8 cellular contexts compared by ENCODE assay signal in the genomic region with DNA sequence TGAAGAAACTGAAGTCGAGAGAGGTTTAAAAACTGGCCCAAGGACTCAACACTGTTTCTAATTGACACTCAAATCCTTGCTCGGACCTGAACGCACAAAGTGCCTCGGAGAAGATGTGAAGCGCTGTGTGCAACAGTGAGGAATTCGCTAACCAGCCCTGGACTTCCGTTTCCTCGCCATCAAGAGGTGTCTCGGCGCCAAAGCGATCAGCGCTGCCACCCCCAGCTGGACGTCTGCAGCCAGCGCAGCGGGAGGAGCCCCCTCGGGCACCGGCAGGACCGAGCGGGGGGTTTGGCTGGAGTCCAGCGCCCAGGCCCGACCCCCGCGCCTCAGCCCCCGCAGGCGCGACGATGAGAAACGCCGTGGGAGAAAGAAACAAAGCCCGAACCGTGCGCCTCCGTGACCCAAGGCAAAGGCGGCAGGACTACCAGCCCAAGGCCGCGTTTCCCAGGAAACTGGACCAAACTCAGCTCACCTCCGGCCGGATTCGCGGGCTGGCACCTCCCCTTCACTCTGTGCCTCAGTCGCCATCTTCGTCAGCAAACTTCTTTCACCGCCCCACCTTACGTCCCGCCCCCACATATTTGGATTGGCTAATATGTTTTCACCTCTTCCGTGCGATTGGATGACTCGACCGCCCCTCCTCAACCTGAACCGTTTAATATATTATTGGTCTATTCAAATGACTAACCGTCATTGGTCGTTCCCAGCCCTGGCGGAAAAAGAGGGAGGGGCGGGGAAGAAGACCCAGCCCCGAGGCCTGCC. TPM values are rescaled to one million over a fixed set of nuclear protein-coding genes. Genes with fewer than 3 reads are reported as not detected.
DNase-seq lines count a peak whose midpoint lies in the region; ATAC-seq and TF ChIP-seq lines count a peak whose summit lies in the region.

A gene with protein sequence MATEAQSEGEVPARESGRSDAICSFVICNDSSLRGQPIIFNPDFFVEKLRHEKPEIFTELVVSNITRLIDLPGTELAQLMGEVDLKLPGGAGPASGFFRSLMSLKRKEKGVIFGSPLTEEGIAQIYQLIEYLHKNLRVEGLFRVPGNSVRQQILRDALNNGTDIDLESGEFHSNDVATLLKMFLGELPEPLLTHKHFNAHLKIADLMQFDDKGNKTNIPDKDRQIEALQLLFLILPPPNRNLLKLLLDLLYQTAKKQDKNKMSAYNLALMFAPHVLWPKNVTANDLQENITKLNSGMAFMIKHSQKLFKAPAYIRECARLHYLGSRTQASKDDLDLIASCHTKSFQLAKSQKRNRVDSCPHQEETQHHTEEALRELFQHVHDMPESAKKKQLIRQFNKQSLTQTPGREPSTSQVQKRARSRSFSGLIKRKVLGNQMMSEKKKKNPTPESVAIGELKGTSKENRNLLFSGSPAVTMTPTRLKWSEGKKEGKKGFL (minus strand): TSS at position 541 of the 765 bp plus-strand sequence. CDS start 10 bp downstream, at position 531.

- H3K4me3 ChIP-seq in ovary (peak within 1 kb of the TSS; percentile 97), tibial artery (peak within 1 kb of the TSS; percentile 76 to 95)

- TF ChIP-seq EP300 in ovary (IDR thresholded peaks at IDR 0.05) = peak; percentile 55

- DNase-seq in NCI-H1417 (lab: John Stamatoyannopoulos, UW) (peak; percentile 93 to 99 (median 94)), SW 1271 (lab: John Stamatoyannopoulos, UW) (peak; percentile 93 to 98), Right ventricle myocardium inferior (ENCODE audit: missing footprints) (peak; percentile 96), ovary (peak; percentile 92 to 97 (median 93)), tibial artery (peak; percentile 98)
- DNase-seq in activated naive CD8-positive, alpha-beta T cell treated with anti-CD3 and anti-CD28 coated beads, Interleukin-2, amount 50 U/mL, for 16 hours (ENCODE audit: low read depth, low spot score) = peak; percentile 87

- ATAC-seq in HG02759 (IDR thresholded peaks at IDR 0.05; ENCODE audit: unreplicated experiment) = peak; percentile 98
- ATAC-seq in Right ventricle myocardium inferior = peak; percentile 99

- 0 to 1% (median 0%) methylated on average over 53 to 55 of the region's 55 CpGs for WGBS in ovary, 3 donors

- H3K27me3 ChIP-seq in ovary (no peaks in the 10 kb centered on the region), tibial artery (no peaks in the 10 kb centered on the region)

- H3K4me1 ChIP-seq in ovary (ENCODE audit: insufficient read depth) = no peaks in the 10 kb centered on the region
- peaks cover 0 to 7% (median 2%) of the 10 kb centered on the region in 4 donors for H3K4me1 ChIP-seq in tibial artery

- intact Hi-C loops in Right ventricle myocardium inferior (cut with DNase I) (loop anchor here (5.0 kb wide), 1 partner anchor 45 kb away; no protein-coding TSS in a partner anchor), ovary (cut with DNase I) (no loop called here), tibial artery (cut with DNase I; ENCODE audit: low total_unique reads) (loop anchor here (5.0 kb wide), 1 partner anchor 40 kb away; a partner anchor contains a TSS)

- H3K9me3 ChIP-seq in ovary (no peaks in the 10 kb centered on the region), tibial artery (no peaks in the 10 kb centered on the region)

- peak; percentile 27 for TF ChIP-seq CTCF in GM12873 (IDR thresholded peaks at IDR 0.05; ENCODE audit: insufficient read depth, low read depth, low read length, missing control alignments)
- TF ChIP-seq CTCF in ovary (IDR thresholded peaks at IDR 0.05) = no peak
- TF ChIP-seq CTCF in tibial artery (IDR thresholded peaks at IDR 0.05) = peak in 1 of 2 experiments; percentile 21

- peak; percentile 51 for TF ChIP-seq POLR2A in ovary (IDR thresholded peaks at IDR 0.05)

- peak within 1 kb of the TSS; percentile 79 to 92 for H3K27ac ChIP-seq in ovary
- peak within 1 kb of the TSS; percentile 92 to 95 for H3K27ac ChIP-seq in tibial artery

- H3K36me3 ChIP-seq in ovary = no peaks in the 10 kb centered on the region
- H3K36me3 ChIP-seq in tibial artery = peaks cover 0 to 8% (median 0%) of the 10 kb centered on the region in 3 donors

RNA-seq across cellular contexts. Expression of the gene that starts here (rescaled TPM):
- 5.6 TPM for total RNA-seq in Right ventricle myocardium inferior
- total RNA-seq in ovary = 10 to 100 TPM in 6 of 7 donors, 1 to 10 TPM in 1; 7.7 to 18.1 (median 13.5) TPM
- 10 to 100 TPM in 1 of 2 donors, 1 to 10 TPM in 1; 6.7 to 14.1 TPM for polyA plus RNA-seq in ovary

Comparison
In these comparisons a context has a peak if more than half of its experiments do, and no peak if none do; other contexts are left out.
1. Peak in every context shown above with its lines: DNase-seq, ATAC-seq, H3K4me3 ChIP-seq and H3K27ac ChIP-seq.
2. intact Hi-C loops: an anchor here in Right ventricle myocardium inferior (5.0 kb wide) and tibial artery (5.0 kb wide); none called in ovary.